ENCODE assay signal across 28 cellular contexts in the genomic region with DNA sequence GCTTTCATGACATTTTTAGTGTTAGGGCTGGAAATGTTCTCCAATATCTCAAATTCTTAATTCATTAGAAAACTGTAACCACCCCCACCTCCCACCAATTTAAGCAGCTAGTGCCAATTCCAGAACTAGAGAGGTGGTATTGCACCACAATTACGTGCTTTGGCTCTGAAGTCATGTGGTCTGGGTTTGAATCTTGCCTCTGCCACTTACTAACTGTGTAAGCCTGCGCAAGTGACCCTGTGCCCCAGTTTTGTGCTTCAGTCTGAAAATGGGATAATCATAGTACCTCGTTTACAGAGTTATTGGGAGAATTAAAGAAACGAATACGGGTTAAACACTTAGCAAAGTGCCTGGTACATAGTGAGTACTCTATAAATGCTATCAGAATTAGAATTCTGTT.
"Had no signal": no experiment of that assay in that cellular context is flagged by ENCODE, and none has a peak within 500 bp of the region (broad histone marks: within the 10 kb centered on the region; RNA-seq: fewer than 3 reads in every experiment).

No MANE protein-coding gene starts in this region.

- H3K27me3 ChIP-seq: colonic mucosa, right lobe of liver had no signal

- H3K4me3 ChIP-seq: colonic mucosa, heart right ventricle, left lung, mucosa of descending colon, right lobe of liver, suprapubic skin, transverse colon had no signal

- H3K9ac ChIP-seq: parathyroid adenoma had no signal

- ATAC-seq: esophagus mucosa; heart right ventricle; left cardiac atrium; left lung; mucosa of descending colon; natural killer cell treated with Interleukin-12 subunit alpha and Interleukin-12 subunit beta and Interleukin-15 and Interleukin-18, amount 100 ng/mL, for 72 hours; right lobe of liver; stimulated activated naive CD8-positive, alpha-beta T cell treated with anti-CD3 and anti-CD28 coated beads, Interleukin-15, amount 100 ng/mL, for 72 hours had no signal

- H3K9me3 ChIP-seq: colonic mucosa, heart right ventricle, left lung, mucosa of descending colon, right lobe of liver, suprapubic skin, transverse colon had no signal

- H3K4me1 Mint-ChIP-seq: endodermal cell, naive B cell had no signal

- H3K4me1 ChIP-seq: colonic mucosa, parathyroid adenoma, right lobe of liver, transverse colon had no signal

- H3K36me3 ChIP-seq: colonic mucosa, heart right ventricle, left lung, right lobe of liver, suprapubic skin, transverse colon had no signal

- H3K27ac ChIP-seq: colonic mucosa, epithelial cell of prostate, left lung, parathyroid adenoma, right lobe of liver, suprapubic skin, transverse colon had no signal

- H3K4me3 Mint-ChIP-seq: dendritic cell treated with granulocyte-macrophage colony-stimulating factor and Interleukin-4, amounts not matched to agents 40 ng/mL and 50 ng/mL, for 4 days; endodermal cell; mesothelial cell of epicardium; naive B cell; natural killer cell treated with Interleukin-12 subunit alpha and Interleukin-12 subunit beta and Interleukin-15 and Interleukin-18, amount 100 ng/mL, for 72 hours; neural crest cell; stimulated activated naive CD8-positive, alpha-beta T cell treated with anti-CD3 and anti-CD28 coated beads, Interleukin-15, amount 100 ng/mL, for 72 hours had no signal

- H3K9me3 Mint-ChIP-seq: dendritic cell treated with granulocyte-macrophage colony-stimulating factor and Interleukin-4, amounts not matched to agents 40 ng/mL and 50 ng/mL, for 4 days; endodermal cell; mesothelial cell of epicardium; naive B cell; natural killer cell treated with Interleukin-12 subunit alpha and Interleukin-12 subunit beta and Interleukin-15 and Interleukin-18, amount 100 ng/mL, for 72 hours; neural crest cell; stimulated activated naive CD8-positive, alpha-beta T cell treated with anti-CD3 and anti-CD28 coated beads, Interleukin-15, amount 100 ng/mL, for 72 hours had no signal

- H3K36me3 Mint-ChIP-seq: mesothelial cell of epicardium; naive B cell; natural killer cell treated with Interleukin-12 subunit alpha and Interleukin-12 subunit beta and Interleukin-15 and Interleukin-18, amount 100 ng/mL, for 72 hours had no signal

- DNase-seq: colonic mucosa; effector CD8-positive, alpha-beta T cell; endodermal cell; foreskin melanocyte; glutamatergic neuron; heart right ventricle; hippocampal formation; left cardiac atrium; left lung; mesenchymal stem cell; mucosa of descending colon; naive B cell; right lobe of liver; small intestine; stimulated activated CD4-positive, alpha-beta T cell treated with anti-CD3 and anti-CD28 coated beads, Interleukin-15, amount 100 ng/mL, for 24 hours; stimulated activated CD4-positive, alpha-beta T cell treated with anti-CD3 and anti-CD28 coated beads, Interleukin-2, amount 100 ng/mL, for 48 hours; stimulated activated naive CD4-positive, alpha-beta T cell; stimulated activated naive CD8-positive, alpha-beta T cell treated with anti-CD3 and anti-CD28 coated beads, Interleukin-15, amount 100 ng/mL, for 72 hours; transverse colon had no signal

- H2AFZ ChIP-seq: parathyroid adenoma had no signal

- H3K27ac Mint-ChIP-seq: dendritic cell treated with granulocyte-macrophage colony-stimulating factor and Interleukin-4, amounts not matched to agents 40 ng/mL and 50 ng/mL, for 4 days; endodermal cell; mesothelial cell of epicardium; naive B cell; natural killer cell treated with Interleukin-12 subunit alpha and Interleukin-12 subunit beta and Interleukin-15 and Interleukin-18, amount 100 ng/mL, for 72 hours; progenitor cell of endocrine pancreas; stimulated activated naive CD8-positive, alpha-beta T cell treated with anti-CD3 and anti-CD28 coated beads, Interleukin-15, amount 100 ng/mL, for 72 hours had no signal
